8 cellular contexts compared by ENCODE assay signal in genomic region chr10:91797874-91798735, GRCh38. TPM values are rescaled to one million over a fixed set of nuclear protein-coding genes. Genes with fewer than 3 reads are reported as not detected.
DNase-seq lines count a peak whose midpoint lies in the region; FAIRE-seq and TF ChIP-seq lines count a peak whose summit lies in the region.

TNKS2 (plus strand) TSS chr10:91798426; CDS start chr10:91798691, 265 bp downstream.

- no peaks in the 10 kb centered on the region for H3K9me3 Mint-ChIP-seq in activated naive CD4-positive, alpha-beta T cell treated with anti-CD3 and anti-CD28 coated beads for 36 hours

- H3K27ac Mint-ChIP-seq in activated naive CD4-positive, alpha-beta T cell treated with anti-CD3 and anti-CD28 coated beads for 36 hours: peak within 1 kb of the TSS; percentile 99

- peak within 1 kb of the TSS; percentile 99 for H3K18ac ChIP-seq in neuronal stem cell (ENCODE audit: low read length)

- H3K14ac ChIP-seq in neuronal stem cell (ENCODE audit: low read length): peak within 1 kb of the TSS; percentile 97

- H2AK5ac ChIP-seq in neuronal stem cell (ENCODE audit: low read depth, low read length): peak within 1 kb of the TSS; percentile 94

- peak within 1 kb of the TSS; percentile 98 for H3K4me3 Mint-ChIP-seq in activated naive CD4-positive, alpha-beta T cell treated with anti-CD3 and anti-CD28 coated beads for 36 hours

- H2BK12ac ChIP-seq in neuronal stem cell (ENCODE audit: low read length): peak within 1 kb of the TSS; percentile 46

- peak; percentile 54 for DNase-seq in GM04503 (ENCODE audit: low read depth)
- peak; percentile 96 for DNase-seq in HEK293T (ENCODE audit: extremely low spot score)
- DNase-seq in MV-4-11 (lab: John Stamatoyannopoulos, UW): peak; percentile 86
- peak; percentile 95 for DNase-seq in SK-N-DZ (ENCODE audit: low spot score)
- DNase-seq in activated naive CD4-positive, alpha-beta T cell treated with anti-CD3 and anti-CD28 coated beads for 36 hours: peak; percentile 94
- peak; percentile 86 to 92 for DNase-seq in frontal cortex (ENCODE audit: low spot score in 2 of 2)
- peak; percentile 95 for DNase-seq in neuronal stem cell (ENCODE audit: low spot score)

- H3K4me1 ChIP-seq in neuronal stem cell (ENCODE audit: control insufficient read depth in 2 of 2, insufficient read depth in 1 of 2, low read depth in 1 of 2, low read length in 2 of 2) (peaks cover 9 to 26% of the 10 kb centered on the region in 2 donors), subcutaneous abdominal adipose tissue (ENCODE audit: control insufficient read depth in 5 of 5, insufficient read depth in 5 of 5, low read length in 5 of 5) (peaks cover 0 to 39% (median 31%) of the 10 kb centered on the region in 5 donors)

- H3K4ac ChIP-seq in neuronal stem cell (ENCODE audit: low read length): no peak within 1 kb of the TSS

- no peak for FAIRE-seq in frontal cortex (lab: Jason Lieb, UNC)

- H4K8ac ChIP-seq in neuronal stem cell (ENCODE audit: low read depth, low read length): no peak within 1 kb of the TSS

- H2BK5ac ChIP-seq in neuronal stem cell (ENCODE audit: low read length): peak within 1 kb of the TSS; percentile 89

- intact Hi-C loops in activated naive CD4-positive, alpha-beta T cell treated with anti-CD3 and anti-CD28 coated beads for 36 hours (cut with micrococcal nuclease): loop anchor here (1.0 to 10.0 kb wide), 12 partner anchors 125 to 1047 kb away; partner anchors contain the start of genes BTAF1, CPEB3, EXOC6 and HECTD2

- peak within 1 kb of the TSS; percentile 68 for H3K4me2 ChIP-seq in neuronal stem cell (ENCODE audit: insufficient read depth, low read length, poor library complexity, severe bottlenecking)

- peaks cover 3% of the 10 kb centered on the region for H3K79me1 ChIP-seq in neuronal stem cell (ENCODE audit: low read depth, low read length)

- H3K4me1 Mint-ChIP-seq in activated naive CD4-positive, alpha-beta T cell treated with anti-CD3 and anti-CD28 coated beads for 36 hours (ENCODE audit: low read depth): peaks cover 47% of the 10 kb centered on the region

- H3K4me3 ChIP-seq in neuronal stem cell (ENCODE audit: low read length in 2 of 2) (peak within 1 kb of the TSS; percentile 89 to 94), subcutaneous abdominal adipose tissue (ENCODE audit: low read depth in 1 of 5, low read length in 5 of 5) (peak within 1 kb of the TSS; percentile 94 to 99 (median 97))

- CTCF ChIA-PET in HEK293T (lab: Yijun Ruan, JAX): no interaction called here
- CTCF ChIA-PET in activated naive CD4-positive, alpha-beta T cell treated with anti-CD3 and anti-CD28 coated beads for 36 hours (lab: Charles Lee): interaction anchor here (0.9 to 1.4 kb wide), 2 partner anchors 114 to 125 kb away, joined by 3 read pairs; partner anchors contain the start of gene BTAF1

- H3K36me3 Mint-ChIP-seq in activated naive CD4-positive, alpha-beta T cell treated with anti-CD3 and anti-CD28 coated beads for 36 hours (ENCODE audit: low read depth): peaks cover 24% of the 10 kb centered on the region

- peak within 1 kb of the TSS; percentile 24 for H2BK120ac ChIP-seq in neuronal stem cell (ENCODE audit: low read depth, low read length)

- no CpG with 5 or more reads among the region's 77 CpGs for WGBS in neuronal stem cell (ENCODE audit: extremely low coverage in 2 of 2, insufficient read length in 2 of 2, insufficient replicate concordance in 1 of 2), 2 donors

- H3K9ac ChIP-seq in neuronal stem cell (ENCODE audit: low read depth, low read length, poor library complexity): peak within 1 kb of the TSS; percentile 99
- peak within 1 kb of the TSS; percentile 91 to 99 (median 98) for H3K9ac ChIP-seq in subcutaneous abdominal adipose tissue (ENCODE audit: low read length in 5 of 5)

- H3K27me3 ChIP-seq in neuronal stem cell (ENCODE audit: control insufficient read depth in 3 of 3, insufficient read depth in 3 of 3, low read depth in 1 of 3, low read length in 3 of 3) (no peaks in the 10 kb centered on the region), subcutaneous abdominal adipose tissue (ENCODE audit: control insufficient read depth in 5 of 5, insufficient read depth in 4 of 5, low read length in 5 of 5) (no peaks in the 10 kb centered on the region)

- H2BK15ac ChIP-seq in neuronal stem cell (ENCODE audit: low read length): peak within 1 kb of the TSS; percentile 69

- peaks cover 0 to 7% of the 10 kb centered on the region in 2 donors for H3K9me3 ChIP-seq in neuronal stem cell (replicated peaks in 1 of 2; ENCODE audit: control insufficient read depth in 2 of 2, insufficient read depth in 1 of 2, low read depth in 1 of 2, low read length in 2 of 2)
- no peaks in the 10 kb centered on the region for H3K9me3 ChIP-seq in subcutaneous abdominal adipose tissue (ENCODE audit: control insufficient read depth in 5 of 5, low read length in 5 of 5)

- peak within 1 kb of the TSS; percentile 97 for H3K23ac ChIP-seq in neuronal stem cell (ENCODE audit: low read depth, low read length, poor library complexity)

- H3K27ac ChIP-seq in neuronal stem cell (replicated peaks; ENCODE audit: low read length): peak within 1 kb of the TSS; percentile 88
- H3K27ac ChIP-seq in subcutaneous abdominal adipose tissue (ENCODE audit: low read depth, low read length): peak within 1 kb of the TSS; percentile 91

- H4K91ac ChIP-seq in neuronal stem cell (ENCODE audit: low read depth, low read length, poor library complexity): no peak within 1 kb of the TSS

- POLR2A ChIA-PET in HEK293T (lab: Yijun Ruan, JAX): interaction anchor here (0.7 to 1.6 kb wide), 16 partner anchors 9 to 133 kb away, joined by 3 to 8 read pairs (median 4); partner anchors contain the start of gene BTAF1

- no peaks in the 10 kb centered on the region for H3K27me3 Mint-ChIP-seq in activated naive CD4-positive, alpha-beta T cell treated with anti-CD3 and anti-CD28 coated beads for 36 hours (ENCODE audit: low read depth)

- H2AFZ ChIP-seq in neuronal stem cell (ENCODE audit: low read length): peak within 1 kb of the TSS; percentile 82

- H3K36me3 ChIP-seq in neuronal stem cell (replicated peaks in 1 of 2; ENCODE audit: control insufficient read depth in 2 of 2, insufficient read depth in 2 of 2, low read length in 2 of 2) (peaks cover 1 to 35% of the 10 kb centered on the region in 2 donors), subcutaneous abdominal adipose tissue (ENCODE audit: control insufficient read depth in 5 of 5, insufficient read depth in 5 of 5, low read length in 5 of 5) (peaks cover 0 to 2% (median 0%) of the 10 kb centered on the region in 5 donors)

TF ChIP-seq in HEK293T, 16 proteins besides CTCF, POLR2A, EP300 and RAD21:
- peak; percentile 97 for TF ChIP-seq L3MBTL2 (conservative IDR thresholded peaks at IDR 0.05)
- TF ChIP-seq PKNOX1 (IDR thresholded peaks at IDR 0.05): no peak
- peak; percentile 76 for TF ChIP-seq NFRKB (IDR thresholded peaks at IDR 0.05)

RNA-seq across cellular contexts. Expression of gene TNKS2, which starts in this region (rescaled TPM):
- 8.8 and 13.5 TPM in 2 replicates for polyA plus RNA-seq in SK-N-DZ (2014; cell fraction: cytosol; rRNA removed)
- polyA plus RNA-seq in SK-N-DZ (2014; cell fraction: nucleus; rRNA removed): 18.7 and 38.2 TPM in 2 replicates
- 10 to 100 TPM; 39.3 to 40.0 TPM for total RNA-seq in activated naive CD4-positive, alpha-beta T cell treated with anti-CD3 and anti-CD28 coated beads for 36 hours
- 92.5 TPM for total RNA-seq in frontal cortex
- 31.3 TPM for polyA plus RNA-seq in neuronal stem cell (2013, experiment 1 of 2)
- 31.4 TPM for polyA plus RNA-seq in neuronal stem cell (2013, experiment 2 of 2)

Comparison
In these comparisons a context has a peak if more than half of its experiments do, and no peak if none do; other contexts are left out.
1. Peak in every context shown above with its lines: DNase-seq, H3K4me3 ChIP-seq and H3K27ac ChIP-seq.